In the genomic region with DNA sequence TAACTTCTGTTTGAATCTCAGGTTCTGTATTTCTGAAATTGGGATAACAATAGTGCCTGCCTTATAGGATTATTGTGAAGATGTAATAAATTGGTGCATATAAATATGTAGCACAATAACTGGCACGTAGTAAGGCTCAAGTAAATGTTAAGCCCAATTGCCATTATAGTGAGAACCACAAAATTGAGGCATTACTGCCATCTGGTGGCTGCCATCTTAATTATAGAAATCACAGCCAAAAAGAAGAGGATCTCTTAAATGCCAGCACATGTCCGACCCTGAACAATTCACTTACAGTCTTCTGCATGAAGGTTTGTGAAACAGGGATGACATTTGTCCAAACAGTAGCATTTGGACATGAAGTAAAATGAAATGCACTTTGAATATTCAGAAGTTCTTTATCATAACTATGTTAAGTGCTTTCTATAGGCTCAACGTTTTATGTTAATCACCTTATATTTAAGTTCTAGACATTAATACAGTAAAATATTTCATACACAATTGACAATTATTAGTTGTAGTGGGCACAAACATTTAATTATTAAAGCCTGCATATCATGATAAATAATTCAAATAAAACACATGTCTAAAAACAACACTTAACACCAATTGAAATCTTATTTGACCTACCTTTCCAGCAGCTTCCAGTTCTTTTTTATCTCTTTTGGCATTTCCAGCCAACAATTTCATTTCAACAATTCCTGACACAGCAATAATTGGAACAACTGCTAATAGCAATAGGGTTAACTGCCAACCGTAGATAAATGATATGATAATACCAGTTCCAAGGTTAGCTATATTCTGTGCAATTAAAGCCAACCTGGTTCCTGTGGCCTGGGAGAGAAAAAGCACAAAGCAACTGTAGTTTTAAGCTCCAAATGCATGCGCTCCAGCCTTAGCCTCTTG, we compare ENCODE assay signal across 8 cellular contexts.
DNase-seq lines count a peak whose midpoint lies in the region; TF ChIP-seq lines count a peak whose summit lies in the region.

No MANE protein-coding gene starts in this region.

- TF ChIP-seq CTCF in GM10266 (IDR thresholded peaks at IDR 0.05; ENCODE audit: control insufficient read depth, insufficient read depth, low read depth, missing control alignments) (peak; percentile 69), HFF-Myc (IDR thresholded peaks at IDR 0.05; ENCODE audit: low read depth, low read length, missing control alignments) (peak; percentile 44)

- DNase-seq in GM10266 (ENCODE audit: extremely low spot score) (peak; percentile 44), HFF-Myc (ENCODE audit: extremely low read depth, low read depth) (peak; percentile 32), NCI-H146 (lab: John Stamatoyannopoulos, UW) (peak; percentile 39), T-helper 1 cell (peak; percentile 9 to 67 (median 58)), amygdala (lab: John Stamatoyannopoulos, UW) (peak in 30 of 56 donors; percentile 1 to 87 (median 15)), hepatic stellate cell (ENCODE audit: low spot score) (peak; percentile 4), 8988T (no peak)
- peak; percentile 45 for DNase-seq in stimulated activated CD4-positive, alpha-beta T cell treated with anti-CD3 and anti-CD28 coated beads, Interleukin-12 subunit alpha, Interleukin-12 subunit beta, amount 100 ng/mL, for 4 hours

- no peak overlapping the region for H3K4me3 ChIP-seq in HFF-Myc (replicated peaks; ENCODE audit: low read depth, low read length)
